ENCODE assay signal across 1 cellular context in the genomic region with DNA sequence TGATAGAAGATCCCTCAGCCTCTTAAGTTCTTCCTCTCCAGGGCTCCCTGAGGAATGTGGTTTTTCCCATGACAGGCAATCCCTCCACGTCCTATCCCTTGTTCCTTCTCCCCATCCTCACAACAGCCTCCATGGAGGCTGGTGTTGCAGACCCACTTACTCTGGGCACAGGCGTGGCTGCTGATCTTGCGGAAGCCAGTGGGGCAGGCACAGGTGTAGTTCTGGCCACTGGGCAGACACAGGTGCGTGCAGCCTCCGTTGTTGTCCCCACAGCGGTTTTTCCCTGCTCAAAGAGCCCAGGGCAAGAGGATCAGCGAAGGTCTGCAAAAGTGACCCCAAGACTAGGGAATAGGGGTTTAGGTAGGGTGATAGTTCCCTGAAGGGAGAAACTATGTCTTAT.
TF ChIP-seq lines count a peak whose summit lies in the region.

No MANE protein-coding gene starts in this region.

TF ChIP-seq in IMR-90, 13 proteins besides CTCF, POLR2A, EP300 and RAD21:
- no peak for TF ChIP-seq ELK1 (IDR thresholded peaks at IDR 0.05; ENCODE audit: borderline replicate concordance, low read depth, low read length)
- no peak for TF ChIP-seq CEBPB (IDR thresholded peaks at IDR 0.05; ENCODE audit: low read depth, low read length)
- TF ChIP-seq BHLHE40 (IDR thresholded peaks at IDR 0.05; ENCODE audit: low read depth, low read length), result no peak
- no peak for TF ChIP-seq MAFK (IDR thresholded peaks at IDR 0.05; ENCODE audit: low read depth, low read length)
